ENCODE assay signal across 20 cellular contexts in genomic region chr17:76833034-76833689, GRCh38. TPM values are rescaled to one million over a fixed set of nuclear protein-coding genes. Genes with fewer than 3 reads are reported as not detected.
"Had no signal": no experiment of that assay in that cellular context is flagged by ENCODE, and none has a peak within 500 bp of the region (broad histone marks: within the 10 kb centered on the region; RNA-seq: fewer than 3 reads in every experiment).

No MANE protein-coding gene starts in this region.

- FAIRE-seq: islet of Langerhans had no signal

- H3K36me3 ChIP-seq: gastrocnemius medialis, heart right ventricle, neutrophil, tibial nerve, upper lobe of right lung, vagina had no signal

- H3K4me3 ChIP-seq: gastrocnemius medialis, heart right ventricle, mucosa of descending colon, skin epidermis, testis, tibial nerve, upper lobe of right lung, vagina had no signal

- ATAC-seq: esophagus mucosa; gastrocnemius medialis; heart right ventricle; mucosa of descending colon; naive thymus-derived CD8-positive, alpha-beta T cell; sciatic nerve; stimulated activated naive B cell treated with anti-CD40 and anti-IgM and Interleukin-4, amounts not matched to agents 10 μg/mL and 1 μg/mL and 100 μg/mL, for 72 hours; stimulated activated naive CD8-positive, alpha-beta T cell treated with anti-CD3 and anti-CD28 coated beads, Interleukin-15, amount 100 ng/mL, for 72 hours; upper lobe of right lung had no signal

- DNase-seq: endodermal cell; gastrocnemius medialis; heart right ventricle; hypothalamus; kidney glomerular epithelial cell; mucosa of descending colon; naive thymus-derived CD8-positive, alpha-beta T cell; stimulated activated CD4-positive, alpha-beta T cell treated with anti-CD3 and anti-CD28 coated beads, Interleukin-2, amount 100 ng/mL, for 24 hours; stimulated activated CD4-positive, alpha-beta T cell treated with anti-CD3 and anti-CD28 coated beads, Interleukin-4, amount 100 ng/mL, for 4 hours; stimulated activated naive B cell treated with anti-CD40 and anti-IgM and Interleukin-4, amounts not matched to agents 10 μg/mL and 1 μg/mL and 100 μg/mL, for 72 hours; stimulated activated naive CD8-positive, alpha-beta T cell treated with anti-CD3 and anti-CD28 coated beads, Interleukin-15, amount 100 ng/mL, for 72 hours; testis; upper lobe of right lung had no signal

- H3K9me3 ChIP-seq: gastrocnemius medialis, heart right ventricle, mucosa of descending colon, neutrophil, testis, tibial nerve, upper lobe of right lung, vagina had no signal

- H3K4me1 ChIP-seq: gastrocnemius medialis, heart right ventricle, testis, tibial nerve, upper lobe of right lung, vagina had no signal

- H3K27me3 ChIP-seq: testis, upper lobe of right lung, vagina had no signal

- H3K27ac ChIP-seq: gastrocnemius medialis, heart right ventricle, neutrophil, skin epidermis, testis, tibial nerve, upper lobe of right lung, vagina had no signal

RNA-seq across cellular contexts. Expression of gene MGAT5B, which starts 35.0 kb away (rescaled TPM):
- total RNA-seq: gastrocnemius medialis had no signal
- polyA plus RNA-seq: naive thymus-derived CD8-positive, alpha-beta T cell had no signal
